In the genomic region with DNA sequence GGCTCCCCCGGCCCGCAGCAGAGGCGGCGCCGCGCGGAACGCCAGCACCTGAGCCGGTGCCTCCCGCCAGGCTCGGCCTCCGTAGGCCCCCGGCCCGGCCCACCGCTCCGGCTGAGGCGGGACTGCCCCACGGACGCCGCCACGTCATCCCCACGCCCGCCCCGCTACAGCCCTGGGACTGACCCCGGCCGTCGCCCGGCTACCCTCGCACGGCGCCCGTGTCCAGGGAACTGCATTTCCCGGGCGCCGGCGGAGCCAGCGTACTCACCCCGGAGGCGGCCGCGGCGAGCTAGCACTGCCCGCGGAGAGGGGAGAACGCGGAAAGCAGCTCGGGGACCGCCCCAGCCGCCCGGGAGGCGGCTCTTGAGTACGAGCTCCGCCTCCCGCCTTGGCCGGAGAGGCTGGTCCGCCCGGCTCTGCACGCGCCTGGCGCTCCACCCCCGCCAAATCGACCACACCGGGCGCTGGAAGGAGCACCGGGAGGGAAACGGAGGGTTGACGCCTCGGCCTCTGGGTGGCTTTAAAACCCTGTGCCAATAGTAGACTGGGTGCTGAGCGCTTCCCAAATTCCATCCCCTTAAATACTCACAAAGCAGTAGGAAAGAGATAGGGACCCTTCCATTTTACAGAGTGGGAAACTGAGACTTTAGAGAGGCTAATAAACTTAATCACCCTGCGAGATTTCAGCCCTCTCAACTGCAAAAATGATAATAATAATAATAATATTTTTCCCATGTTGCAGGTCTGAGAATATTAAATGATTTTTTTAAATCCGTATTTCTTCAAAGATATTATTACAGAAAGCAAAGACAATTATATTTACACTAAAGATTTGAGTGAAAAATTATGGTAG, we compare ENCODE assay signal across 1 cellular context.
TF ChIP-seq lines count a peak whose summit lies in the region.

A gene with protein sequence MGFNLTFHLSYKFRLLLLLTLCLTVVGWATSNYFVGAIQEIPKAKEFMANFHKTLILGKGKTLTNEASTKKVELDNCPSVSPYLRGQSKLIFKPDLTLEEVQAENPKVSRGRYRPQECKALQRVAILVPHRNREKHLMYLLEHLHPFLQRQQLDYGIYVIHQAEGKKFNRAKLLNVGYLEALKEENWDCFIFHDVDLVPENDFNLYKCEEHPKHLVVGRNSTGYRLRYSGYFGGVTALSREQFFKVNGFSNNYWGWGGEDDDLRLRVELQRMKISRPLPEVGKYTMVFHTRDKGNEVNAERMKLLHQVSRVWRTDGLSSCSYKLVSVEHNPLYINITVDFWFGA (minus strand): TSS at position 297 of the 853 bp plus-strand sequence. CDS start 10,779 bp downstream, outside the sequence.

TF ChIP-seq in A549, 52 proteins besides CTCF, POLR2A, EP300 and RAD21 (continued from another document):
- TF ChIP-seq, protein P1, sequence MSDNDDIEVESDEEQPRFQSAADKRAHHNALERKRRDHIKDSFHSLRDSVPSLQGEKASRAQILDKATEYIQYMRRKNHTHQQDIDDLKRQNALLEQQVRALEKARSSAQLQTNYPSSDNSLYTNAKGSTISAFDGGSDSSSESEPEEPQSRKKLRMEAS (IDR thresholded peaks at IDR 0.05) = peak; percentile 96
- TF ChIP-seq SREBF2 (IDR thresholded peaks at IDR 0.05) (no peak), FOSB (CRISPR knock-in tag; IDR thresholded peaks at IDR 0.05) (no peak), GATA3 (IDR thresholded peaks at IDR 0.05; ENCODE audit: borderline replicate concordance) (no peak), BHLHE40 (IDR thresholded peaks at IDR 0.05; ENCODE audit: low read depth, low read length) (peak; percentile 33; the same call in 1 of the 2 replicates), KDM1A (IDR thresholded peaks at IDR 0.05; ENCODE audit: low read depth) (peak; percentile 88), ZC3H11A (IDR thresholded peaks at IDR 0.05) (no peak), JUN (IDR thresholded peaks at IDR 0.05) (peak; percentile 76 to 89; a peak in 4 of 5 replicates), JUNB (IDR thresholded peaks at IDR 0.05) (no peak), FOSL2 (IDR thresholded peaks at IDR 0.05) (no peak), FOSL2 (CRISPR knock-in tag; IDR thresholded peaks at IDR 0.05) (peak; percentile 8; the same call in 1 of the 2 replicates), EHF (CRISPR knock-in tag; IDR thresholded peaks at IDR 0.05) (no peak), CHD4 (IDR thresholded peaks at IDR 0.05; ENCODE audit: borderline replicate concordance) (no peak; the same call in 1 of the 2 replicates), MYC (IDR thresholded peaks at IDR 0.05; ENCODE audit: borderline replicate concordance, low read length) (no peak), KDM5A (IDR thresholded peaks at IDR 0.05) (no peak), RCOR1 (IDR thresholded peaks at IDR 0.05; ENCODE audit: low read depth, low read length) (no peak), HDAC2 (IDR thresholded peaks at IDR 0.05) (peak; percentile 65; the same call in 1 of the 2 replicates), CBX2 (IDR thresholded peaks at IDR 0.05; ENCODE audit: borderline replicate concordance, low read depth) (no peak)
- TF ChIP-seq, protein P2, sequence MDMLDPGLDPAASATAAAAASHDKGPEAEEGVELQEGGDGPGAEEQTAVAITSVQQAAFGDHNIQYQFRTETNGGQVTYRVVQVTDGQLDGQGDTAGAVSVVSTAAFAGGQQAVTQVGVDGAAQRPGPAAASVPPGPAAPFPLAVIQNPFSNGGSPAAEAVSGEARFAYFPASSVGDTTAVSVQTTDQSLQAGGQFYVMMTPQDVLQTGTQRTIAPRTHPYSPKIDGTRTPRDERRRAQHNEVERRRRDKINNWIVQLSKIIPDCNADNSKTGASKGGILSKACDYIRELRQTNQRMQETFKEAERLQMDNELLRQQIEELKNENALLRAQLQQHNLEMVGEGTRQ (IDR thresholded peaks at IDR 0.05) = no peak
- TF ChIP-seq, protein P3, sequence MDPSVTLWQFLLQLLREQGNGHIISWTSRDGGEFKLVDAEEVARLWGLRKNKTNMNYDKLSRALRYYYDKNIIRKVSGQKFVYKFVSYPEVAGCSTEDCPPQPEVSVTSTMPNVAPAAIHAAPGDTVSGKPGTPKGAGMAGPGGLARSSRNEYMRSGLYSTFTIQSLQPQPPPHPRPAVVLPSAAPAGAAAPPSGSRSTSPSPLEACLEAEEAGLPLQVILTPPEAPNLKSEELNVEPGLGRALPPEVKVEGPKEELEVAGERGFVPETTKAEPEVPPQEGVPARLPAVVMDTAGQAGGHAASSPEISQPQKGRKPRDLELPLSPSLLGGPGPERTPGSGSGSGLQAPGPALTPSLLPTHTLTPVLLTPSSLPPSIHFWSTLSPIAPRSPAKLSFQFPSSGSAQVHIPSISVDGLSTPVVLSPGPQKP (IDR thresholded peaks at IDR 0.05; ENCODE audit: low read depth, low read length) = no peak
- TF ChIP-seq, protein P4, sequence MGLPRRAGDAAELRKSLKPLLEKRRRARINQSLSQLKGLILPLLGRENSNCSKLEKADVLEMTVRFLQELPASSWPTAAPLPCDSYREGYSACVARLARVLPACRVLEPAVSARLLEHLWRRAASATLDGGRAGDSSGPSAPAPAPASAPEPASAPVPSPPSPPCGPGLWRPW (IDR thresholded peaks at IDR 0.05) = no peak
- TF ChIP-seq, protein P5, sequence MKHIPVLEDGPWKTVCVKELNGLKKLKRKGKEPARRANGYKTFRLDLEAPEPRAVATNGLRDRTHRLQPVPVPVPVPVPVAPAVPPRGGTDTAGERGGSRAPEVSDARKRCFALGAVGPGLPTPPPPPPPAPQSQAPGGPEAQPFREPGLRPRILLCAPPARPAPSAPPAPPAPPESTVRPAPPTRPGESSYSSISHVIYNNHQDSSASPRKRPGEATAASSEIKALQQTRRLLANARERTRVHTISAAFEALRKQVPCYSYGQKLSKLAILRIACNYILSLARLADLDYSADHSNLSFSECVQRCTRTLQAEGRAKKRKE (CRISPR knock-in tag; IDR thresholded peaks at IDR 0.05; ENCODE audit: low read depth) = no peak
- TF ChIP-seq, protein P6, sequence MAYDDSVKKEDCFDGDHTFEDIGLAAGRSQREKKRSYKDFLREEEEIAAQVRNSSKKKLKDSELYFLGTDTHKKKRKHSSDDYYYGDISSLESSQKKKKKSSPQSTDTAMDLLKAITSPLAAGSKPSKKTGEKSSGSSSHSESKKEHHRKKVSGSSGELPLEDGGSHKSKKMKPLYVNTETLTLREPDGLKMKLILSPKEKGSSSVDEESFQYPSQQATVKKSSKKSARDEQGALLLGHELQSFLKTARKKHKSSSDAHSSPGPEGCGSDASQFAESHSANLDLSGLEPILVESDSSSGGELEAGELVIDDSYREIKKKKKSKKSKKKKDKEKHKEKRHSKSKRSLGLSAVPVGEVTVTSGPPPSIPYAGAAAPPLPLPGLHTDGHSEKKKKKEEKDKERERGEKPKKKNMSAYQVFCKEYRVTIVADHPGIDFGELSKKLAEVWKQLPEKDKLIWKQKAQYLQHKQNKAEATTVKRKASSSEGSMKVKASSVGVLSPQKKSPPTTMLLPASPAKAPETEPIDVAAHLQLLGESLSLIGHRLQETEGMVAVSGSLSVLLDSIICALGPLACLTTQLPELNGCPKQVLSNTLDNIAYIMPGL (CRISPR knock-in tag; IDR thresholded peaks at IDR 0.05; ENCODE audit: borderline replicate concordance) = no peak
TF ChIP-seq in A549: peak in this region for 10.
